In the genomic region with DNA sequence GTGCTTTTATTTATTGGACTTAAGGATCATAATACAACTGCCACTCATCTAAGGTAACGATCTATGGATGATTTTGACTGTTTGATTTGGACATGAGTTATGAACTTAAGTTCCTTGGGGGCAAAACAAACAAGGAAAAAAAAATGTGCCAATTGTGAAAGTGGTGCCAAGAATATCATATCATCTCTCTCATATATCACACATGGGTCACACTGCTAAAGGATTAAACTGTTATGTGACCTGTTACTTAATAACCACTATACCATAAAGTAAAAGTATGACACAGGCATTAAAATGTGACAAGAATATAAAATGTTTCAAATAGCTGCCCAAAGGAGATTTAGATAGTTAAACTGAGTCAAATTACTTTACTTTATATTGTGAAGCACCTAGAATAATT, we compare ENCODE assay signal across 20 cellular contexts.
"Had no signal": no experiment of that assay in that cellular context is flagged by ENCODE, and none has a peak within 500 bp of the region (broad histone marks: within the 10 kb centered on the region; RNA-seq: fewer than 3 reads in every experiment).

No MANE protein-coding gene starts in this region.

- H3K4me3 ChIP-seq: MG63 had no signal

- DNase-seq: KBM-7, MG63, NCI-H1092, NCI-H1105 treated with DMSO at 0.1 percent for 48 hours, NCI-H1417 treated with DMSO at 0.1 percent for 48 hours, NCI-H146, NCI-H1694 treated with DMSO at 0.1 percent for 48 hours, NCI-H1930, NCI-H2171 treated with DMSO at 0.1 percent for 48 hours, NCI-H345, NCI-H446 treated with DMSO at 0.1 percent for 48 hours, NCI-H510A treated with DMSO at 0.1 percent for 48 hours, NCI-H526, NCI-H748 treated with DMSO at 0.1 percent for 48 hours, OCI-M1, SHP77, SK-N-SH, SW 1271, T-cell had no signal

- ATAC-seq: Panc1, T-cell had no signal

- H3K36me3 ChIP-seq: MG63 had no signal

- H3K27me3 ChIP-seq: MG63 had no signal
